1 cellular context compared by ENCODE assay signal in the genomic region with DNA sequence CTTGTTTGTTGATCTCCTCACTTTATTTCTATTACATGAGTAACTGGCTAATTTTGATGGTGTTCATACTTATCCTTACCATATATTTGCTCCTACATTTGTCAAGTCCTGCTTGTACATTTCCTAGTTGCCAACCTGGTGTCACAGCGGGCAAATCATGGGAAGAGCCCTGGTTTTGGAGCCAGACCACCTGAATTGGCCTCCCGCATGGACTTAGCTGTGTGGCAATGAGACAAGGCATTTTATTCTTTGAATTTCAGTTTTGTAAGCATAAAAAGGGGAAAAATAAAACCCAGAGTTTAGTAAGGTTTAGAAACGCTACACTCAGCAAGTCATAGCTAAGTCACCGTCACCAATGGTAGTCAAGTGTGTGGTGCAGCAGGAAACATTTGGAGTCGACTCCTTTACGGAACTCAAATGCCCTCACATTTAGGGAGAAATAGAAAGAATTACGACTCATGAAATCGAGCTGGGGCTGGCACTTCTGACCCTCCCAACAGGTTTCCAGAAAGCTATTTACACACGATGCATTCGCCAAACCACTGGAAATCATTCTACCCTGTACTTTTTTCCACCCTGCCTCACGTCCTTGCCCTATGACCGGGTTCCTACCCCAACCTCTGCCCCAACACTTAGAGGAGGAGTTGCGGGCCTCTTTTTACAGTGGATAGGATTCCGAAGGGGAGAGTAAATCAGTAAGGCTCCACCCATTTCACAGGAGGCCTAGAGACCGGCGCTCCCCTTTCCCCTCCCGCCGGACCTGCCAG.
TF ChIP-seq lines count a peak whose summit lies in the region.

No MANE protein-coding gene starts in this region.

TF ChIP-seq in HepG2, 621 proteins besides CTCF, POLR2A, EP300 and RAD21 (continued from another document):
- TF ChIP-seq, protein P1, sequence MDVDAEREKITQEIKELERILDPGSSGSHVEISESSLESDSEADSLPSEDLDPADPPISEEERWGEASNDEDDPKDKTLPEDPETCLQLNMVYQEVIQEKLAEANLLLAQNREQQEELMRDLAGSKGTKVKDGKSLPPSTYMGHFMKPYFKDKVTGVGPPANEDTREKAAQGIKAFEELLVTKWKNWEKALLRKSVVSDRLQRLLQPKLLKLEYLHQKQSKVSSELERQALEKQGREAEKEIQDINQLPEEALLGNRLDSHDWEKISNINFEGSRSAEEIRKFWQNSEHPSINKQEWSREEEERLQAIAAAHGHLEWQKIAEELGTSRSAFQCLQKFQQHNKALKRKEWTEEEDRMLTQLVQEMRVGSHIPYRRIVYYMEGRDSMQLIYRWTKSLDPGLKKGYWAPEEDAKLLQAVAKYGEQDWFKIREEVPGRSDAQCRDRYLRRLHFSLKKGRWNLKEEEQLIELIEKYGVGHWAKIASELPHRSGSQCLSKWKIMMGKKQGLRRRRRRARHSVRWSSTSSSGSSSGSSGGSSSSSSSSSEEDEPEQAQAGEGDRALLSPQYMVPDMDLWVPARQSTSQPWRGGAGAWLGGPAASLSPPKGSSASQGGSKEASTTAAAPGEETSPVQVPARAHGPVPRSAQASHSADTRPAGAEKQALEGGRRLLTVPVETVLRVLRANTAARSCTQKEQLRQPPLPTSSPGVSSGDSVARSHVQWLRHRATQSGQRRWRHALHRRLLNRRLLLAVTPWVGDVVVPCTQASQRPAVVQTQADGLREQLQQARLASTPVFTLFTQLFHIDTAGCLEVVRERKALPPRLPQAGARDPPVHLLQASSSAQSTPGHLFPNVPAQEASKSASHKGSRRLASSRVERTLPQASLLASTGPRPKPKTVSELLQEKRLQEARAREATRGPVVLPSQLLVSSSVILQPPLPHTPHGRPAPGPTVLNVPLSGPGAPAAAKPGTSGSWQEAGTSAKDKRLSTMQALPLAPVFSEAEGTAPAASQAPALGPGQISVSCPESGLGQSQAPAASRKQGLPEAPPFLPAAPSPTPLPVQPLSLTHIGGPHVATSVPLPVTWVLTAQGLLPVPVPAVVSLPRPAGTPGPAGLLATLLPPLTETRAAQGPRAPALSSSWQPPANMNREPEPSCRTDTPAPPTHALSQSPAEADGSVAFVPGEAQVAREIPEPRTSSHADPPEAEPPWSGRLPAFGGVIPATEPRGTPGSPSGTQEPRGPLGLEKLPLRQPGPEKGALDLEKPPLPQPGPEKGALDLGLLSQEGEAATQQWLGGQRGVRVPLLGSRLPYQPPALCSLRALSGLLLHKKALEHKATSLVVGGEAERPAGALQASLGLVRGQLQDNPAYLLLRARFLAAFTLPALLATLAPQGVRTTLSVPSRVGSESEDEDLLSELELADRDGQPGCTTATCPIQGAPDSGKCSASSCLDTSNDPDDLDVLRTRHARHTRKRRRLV (CRISPR knock-in tag; IDR thresholded peaks at IDR 0.05), result peak; percentile 41; the same call in 1 of the 2 replicates
- no peak for TF ChIP-seq KAT7 (CRISPR knock-in tag; IDR thresholded peaks at IDR 0.05; ENCODE audit: borderline replicate concordance)
- no peak for TF ChIP-seq TMF1 (CRISPR knock-in tag; IDR thresholded peaks at IDR 0.05; ENCODE audit: low read depth)
- peak; percentile 43; the same call in 1 of the 2 replicates for TF ChIP-seq ZSCAN20 (CRISPR knock-in tag; IDR thresholded peaks at IDR 0.05; ENCODE audit: borderline replicate concordance)
- TF ChIP-seq MED1 (CRISPR knock-in tag; IDR thresholded peaks at IDR 0.05), result 0 out of 2 replicates have a peak, but pooled peaks have one; percentile 9
- 0 out of 2 replicates have a peak, but pooled peaks have one; percentile 52 for TF ChIP-seq ZNF317 (CRISPR knock-in tag; IDR thresholded peaks at IDR 0.05)
- TF ChIP-seq, protein P2, sequence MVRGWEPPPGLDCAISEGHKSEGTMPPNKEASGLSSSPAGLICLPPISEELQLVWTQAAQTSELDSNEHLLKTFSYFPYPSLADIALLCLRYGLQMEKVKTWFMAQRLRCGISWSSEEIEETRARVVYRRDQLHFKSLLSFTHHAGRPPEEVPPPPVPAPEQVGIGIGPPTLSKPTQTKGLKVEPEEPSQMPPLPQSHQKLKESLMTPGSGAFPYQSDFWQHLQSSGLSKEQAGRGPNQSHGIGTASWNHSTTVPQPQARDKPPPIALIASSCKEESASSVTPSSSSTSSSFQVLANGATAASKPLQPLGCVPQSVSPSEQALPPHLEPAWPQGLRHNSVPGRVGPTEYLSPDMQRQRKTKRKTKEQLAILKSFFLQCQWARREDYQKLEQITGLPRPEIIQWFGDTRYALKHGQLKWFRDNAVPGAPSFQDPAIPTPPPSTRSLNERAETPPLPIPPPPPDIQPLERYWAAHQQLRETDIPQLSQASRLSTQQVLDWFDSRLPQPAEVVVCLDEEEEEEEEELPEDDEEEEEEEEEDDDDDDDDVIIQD (CRISPR knock-in tag; IDR thresholded peaks at IDR 0.05; ENCODE audit: low read depth), result peak; percentile 37; the same call in 1 of the 2 replicates
- peak; percentile 70 for TF ChIP-seq ZNF605 (CRISPR knock-in tag; IDR thresholded peaks at IDR 0.05)
- no peak for TF ChIP-seq LCORL (IDR thresholded peaks at IDR 0.05)
- peak; percentile 69 for TF ChIP-seq LCORL (CRISPR knock-in tag; IDR thresholded peaks at IDR 0.05)
- 0 out of 2 replicates have a peak, but pooled peaks have one; percentile 22 for TF ChIP-seq ZBTB38 (CRISPR knock-in tag; IDR thresholded peaks at IDR 0.05)
- TF ChIP-seq BCL6 (CRISPR knock-in tag; IDR thresholded peaks at IDR 0.05), result no peak
- TF ChIP-seq, protein P3, sequence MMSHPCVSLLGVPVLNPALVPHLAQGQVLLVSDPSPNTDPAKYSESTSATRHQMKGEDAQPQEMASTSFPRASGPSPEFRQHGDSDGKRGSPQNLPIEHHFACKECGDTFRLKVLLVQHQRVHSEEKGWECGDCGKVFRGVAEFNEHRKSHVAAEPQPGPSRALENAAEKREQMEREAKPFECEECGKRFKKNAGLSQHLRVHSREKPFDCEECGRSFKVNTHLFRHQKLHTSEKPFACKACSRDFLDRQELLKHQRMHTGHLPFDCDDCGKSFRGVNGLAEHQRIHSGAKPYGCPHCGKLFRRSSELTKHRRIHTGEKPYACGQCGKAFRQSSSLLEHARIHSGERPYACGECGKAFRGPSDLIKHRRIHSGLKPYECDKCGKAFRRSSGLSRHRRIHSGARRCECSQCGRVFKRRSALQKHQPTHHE (CRISPR knock-in tag; IDR thresholded peaks at IDR 0.05; ENCODE audit: borderline replicate concordance), result peak; percentile 39; the same call in 1 of the 2 replicates
- no peak for TF ChIP-seq SOX6 (IDR thresholded peaks at IDR 0.05)
- TF ChIP-seq SOX6 (CRISPR knock-in tag; IDR thresholded peaks at IDR 0.05), result peak; percentile 47; the same call in 1 of the 2 replicates
- no peak for TF ChIP-seq CREB1 (IDR thresholded peaks at IDR 0.05)
- TF ChIP-seq CREB1 (CRISPR knock-in tag; IDR thresholded peaks at IDR 0.05), result peak; percentile 66
- TF ChIP-seq HNRNPUL1 (IDR thresholded peaks at IDR 0.05; ENCODE audit: low read depth, low read length), result no peak
